Comparison of ENCODE assay signal across 22 cellular contexts in genomic region chr7:114181280-114181679, GRCh38.
"Had no signal": no experiment of that assay in that cellular context is flagged by ENCODE, and none has a peak within 500 bp of the region (broad histone marks: within the 10 kb centered on the region; RNA-seq: fewer than 3 reads in every experiment).

No MANE protein-coding gene starts in this region.

- H3K27me3 ChIP-seq: colonic mucosa, testis, tibial nerve, upper lobe of right lung had no signal

- H3K4me1 ChIP-seq: colonic mucosa, left ventricle myocardium inferior, lower lobe of right lung, psoas muscle, testis, upper lobe of right lung had no signal

- H3K27ac ChIP-seq: colonic mucosa, left ventricle myocardium inferior, lower lobe of right lung, psoas muscle, testis, tibial nerve, upper lobe of right lung had no signal

- H3K27me3 Mint-ChIP-seq: memory B cell; natural killer cell treated with Interleukin-12 subunit alpha and Interleukin-12 subunit beta and Interleukin-15 and Interleukin-18, amount 100 ng/mL, for 72 hours; stimulated activated naive B cell treated with anti-CD40 and anti-IgM and Interleukin-4, amounts not matched to agents 10 μg/mL and 1 μg/mL and 100 μg/mL, for 72 hours; stimulated activated naive CD8-positive, alpha-beta T cell treated with anti-CD3 and anti-CD28 coated beads, Interleukin-15, amount 100 ng/mL, for 72 hours had no signal

- H3K36me3 Mint-ChIP-seq: memory B cell; natural killer cell treated with Interleukin-12 subunit alpha and Interleukin-12 subunit beta and Interleukin-15 and Interleukin-18, amount 100 ng/mL, for 72 hours; stimulated activated naive B cell treated with anti-CD40 and anti-IgM and Interleukin-4, amounts not matched to agents 10 μg/mL and 1 μg/mL and 100 μg/mL, for 72 hours had no signal

- H3K4me1 Mint-ChIP-seq: memory B cell; stimulated activated naive B cell treated with anti-CD40 and anti-IgM and Interleukin-4, amounts not matched to agents 10 μg/mL and 1 μg/mL and 100 μg/mL, for 72 hours; stimulated activated naive CD8-positive, alpha-beta T cell treated with anti-CD3 and anti-CD28 coated beads, Interleukin-15, amount 100 ng/mL, for 72 hours had no signal

- H3K9me3 ChIP-seq: colonic mucosa, left ventricle myocardium inferior, lower lobe of right lung, psoas muscle, testis, tibial nerve, upper lobe of right lung had no signal

- H3K27ac Mint-ChIP-seq: memory B cell; natural killer cell treated with Interleukin-12 subunit alpha and Interleukin-12 subunit beta and Interleukin-15 and Interleukin-18, amount 100 ng/mL, for 72 hours; stimulated activated naive B cell treated with anti-CD40 and anti-IgM and Interleukin-4, amounts not matched to agents 10 μg/mL and 1 μg/mL and 100 μg/mL, for 72 hours; stimulated activated naive CD8-positive, alpha-beta T cell treated with anti-CD3 and anti-CD28 coated beads, Interleukin-15, amount 100 ng/mL, for 72 hours had no signal

- DNase-seq: colonic mucosa; dermis blood vessel endothelial cell; erythroblast; foreskin melanocyte; head of caudate nucleus; hypothalamus; kidney; left cardiac atrium; left ventricle myocardium inferior; lower lobe of right lung; midbrain; psoas muscle; retina; stimulated activated CD4-positive, alpha-beta T cell treated with anti-CD3 and anti-CD28 coated beads, Interleukin-2, amount 100 ng/mL, for 24 hours; stimulated activated CD4-positive, alpha-beta T cell treated with anti-CD3 and anti-CD28 coated beads, Interleukin-4, amount 100 ng/mL, for 4 hours; stimulated activated naive B cell treated with anti-CD40 and anti-IgM and Interleukin-4, amounts not matched to agents 10 μg/mL and 1 μg/mL and 100 μg/mL, for 72 hours; stimulated activated naive CD8-positive, alpha-beta T cell treated with anti-CD3 and anti-CD28 coated beads, Interleukin-15, amount 100 ng/mL, for 72 hours; testis; upper lobe of right lung had no signal

- H3K4me3 ChIP-seq: colonic mucosa, left ventricle myocardium inferior, lower lobe of right lung, psoas muscle, testis, tibial nerve, upper lobe of right lung had no signal

- H3K9me3 Mint-ChIP-seq: memory B cell; natural killer cell treated with Interleukin-12 subunit alpha and Interleukin-12 subunit beta and Interleukin-15 and Interleukin-18, amount 100 ng/mL, for 72 hours; stimulated activated naive B cell treated with anti-CD40 and anti-IgM and Interleukin-4, amounts not matched to agents 10 μg/mL and 1 μg/mL and 100 μg/mL, for 72 hours; stimulated activated naive CD8-positive, alpha-beta T cell treated with anti-CD3 and anti-CD28 coated beads, Interleukin-15, amount 100 ng/mL, for 72 hours had no signal

- H3K4me3 Mint-ChIP-seq: memory B cell; natural killer cell treated with Interleukin-12 subunit alpha and Interleukin-12 subunit beta and Interleukin-15 and Interleukin-18, amount 100 ng/mL, for 72 hours; stimulated activated naive B cell treated with anti-CD40 and anti-IgM and Interleukin-4, amounts not matched to agents 10 μg/mL and 1 μg/mL and 100 μg/mL, for 72 hours; stimulated activated naive CD8-positive, alpha-beta T cell treated with anti-CD3 and anti-CD28 coated beads, Interleukin-15, amount 100 ng/mL, for 72 hours had no signal

- H3K36me3 ChIP-seq: colonic mucosa, left ventricle myocardium inferior, lower lobe of right lung, tibial nerve, upper lobe of right lung had no signal
